8 cellular contexts compared by ENCODE assay signal in the genomic region with DNA sequence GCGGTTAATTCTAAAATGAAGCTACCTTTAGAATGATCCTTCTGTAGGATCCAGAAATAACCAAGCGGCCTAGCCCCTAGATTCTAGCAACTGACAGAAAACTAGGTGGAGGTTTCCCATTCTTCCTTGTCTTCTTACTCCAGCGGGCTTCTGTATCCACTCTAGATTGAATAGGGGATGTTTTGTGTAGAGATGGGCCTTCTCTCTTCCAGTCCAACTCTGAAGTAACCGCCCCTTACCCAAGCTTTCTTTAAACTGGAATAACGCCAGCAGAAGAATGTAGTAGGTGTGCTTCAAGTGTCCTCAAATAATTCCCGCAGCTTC. TPM values are rescaled to one million over a fixed set of nuclear protein-coding genes. Genes with fewer than 3 reads are reported as not detected.
DNase-seq lines count a peak whose midpoint lies in the region; ATAC-seq and TF ChIP-seq lines count a peak whose summit lies in the region.

No MANE protein-coding gene starts in this region.

- no peaks in the 10 kb centered on the region for H3K9me3 Mint-ChIP-seq in activated naive CD8-positive, alpha-beta T cell treated with anti-CD3 and anti-CD28 coated beads, Interleukin-2, amount 10 ng/mL, durations not matched to agents 7 days and 5 days

- H3K36me3 Mint-ChIP-seq in activated naive CD8-positive, alpha-beta T cell treated with anti-CD3 and anti-CD28 coated beads, Interleukin-2, amount 10 ng/mL, durations not matched to agents 7 days and 5 days: peaks cover 15% of the 10 kb centered on the region

- WGBS in lower leg skin, 2 donors: 28 to 35% methylated on average over 6 of the region's 6 CpGs

- intact Hi-C loops in lower leg skin (cut with DNase I; ENCODE audit: low total_unique reads): no loop called here

- no peak for DNase-seq in activated naive CD8-positive, alpha-beta T cell treated with anti-CD3 and anti-CD28 coated beads, Interleukin-2, amount 10 ng/mL, durations not matched to agents 7 days and 5 days
- no peak for DNase-seq in lower leg skin (ENCODE audit: low spot score in 2 of 2)
- DNase-seq in stimulated activated CD4-positive, alpha-beta T cell treated with anti-CD3 and anti-CD28 coated beads, Interleukin-4, amount 100 ng/mL, for 24 hours: no peak
- DNase-seq in COLO668 (lab: John Stamatoyannopoulos, UW; ENCODE audit: unreplicated experiment): no peak
- no peak for DNase-seq in KG1 (lab: John Stamatoyannopoulos, UW)
- DNase-seq in SIG-M5 treated with dmso at 0.1 percent for 504 hours (lab: John Stamatoyannopoulos, UW; ENCODE audit: unreplicated experiment): no peak

- peak; percentile 6 for ATAC-seq in GM19043 (IDR thresholded peaks at IDR 0.05; ENCODE audit: low read depth, unreplicated experiment)
- ATAC-seq in HG03039 (IDR thresholded peaks at IDR 0.05; ENCODE audit: unreplicated experiment): peak; percentile 2
- peak; percentile 0 for ATAC-seq in activated naive CD8-positive, alpha-beta T cell treated with anti-CD3 and anti-CD28 coated beads, Interleukin-2, amount 10 ng/mL, durations not matched to agents 7 days and 5 days (ENCODE audit: low read depth)

- POLR2A ChIA-PET in activated naive CD8-positive, alpha-beta T cell treated with anti-CD3 and anti-CD28 coated beads, Interleukin-2, amount 10 ng/mL, durations not matched to agents 7 days and 5 days (lab: Charles Lee): interaction anchor here (0.8 to 3.1 kb wide), 8 partner anchors 10 to 825 kb away, joined by 3 to 53 read pairs (median 4); partner anchors contain the start of genes ARHGAP10, NR3C2 and PRMT9

- H3K27ac Mint-ChIP-seq in activated naive CD8-positive, alpha-beta T cell treated with anti-CD3 and anti-CD28 coated beads, Interleukin-2, amount 10 ng/mL, durations not matched to agents 7 days and 5 days: peak overlapping the region; percentile 98

- H3K4me3 ChIP-seq in lower leg skin (ENCODE audit: low read depth, poor library complexity, severe bottlenecking): peak overlapping the region; percentile 81

- TF ChIP-seq CTCF in lower leg skin (IDR thresholded peaks at IDR 0.05): no peak

- peaks cover 12% of the 10 kb centered on the region for H3K27me3 Mint-ChIP-seq in activated naive CD8-positive, alpha-beta T cell treated with anti-CD3 and anti-CD28 coated beads, Interleukin-2, amount 10 ng/mL, durations not matched to agents 7 days and 5 days

- peak overlapping the region; percentile 97 for H3K4me3 Mint-ChIP-seq in activated naive CD8-positive, alpha-beta T cell treated with anti-CD3 and anti-CD28 coated beads, Interleukin-2, amount 10 ng/mL, durations not matched to agents 7 days and 5 days

- no peak for TF ChIP-seq POLR2A in lower leg skin (IDR thresholded peaks at IDR 0.05)

- peaks cover 20% of the 10 kb centered on the region for H3K4me1 Mint-ChIP-seq in activated naive CD8-positive, alpha-beta T cell treated with anti-CD3 and anti-CD28 coated beads, Interleukin-2, amount 10 ng/mL, durations not matched to agents 7 days and 5 days

RNA-seq across cellular contexts. Expression of gene TMEM184C, which starts 0.4 kb away (rescaled TPM):
- 10 to 100 TPM; 22.5 to 24.0 TPM for total RNA-seq in activated naive CD8-positive, alpha-beta T cell treated with anti-CD3 and anti-CD28 coated beads, Interleukin-2, amount 10 ng/mL, durations not matched to agents 7 days and 5 days
- 10 to 100 TPM; 21.1 to 27.0 (median 25.0) TPM for total RNA-seq in lower leg skin
